11 cellular contexts compared by ENCODE assay signal in the genomic region with DNA sequence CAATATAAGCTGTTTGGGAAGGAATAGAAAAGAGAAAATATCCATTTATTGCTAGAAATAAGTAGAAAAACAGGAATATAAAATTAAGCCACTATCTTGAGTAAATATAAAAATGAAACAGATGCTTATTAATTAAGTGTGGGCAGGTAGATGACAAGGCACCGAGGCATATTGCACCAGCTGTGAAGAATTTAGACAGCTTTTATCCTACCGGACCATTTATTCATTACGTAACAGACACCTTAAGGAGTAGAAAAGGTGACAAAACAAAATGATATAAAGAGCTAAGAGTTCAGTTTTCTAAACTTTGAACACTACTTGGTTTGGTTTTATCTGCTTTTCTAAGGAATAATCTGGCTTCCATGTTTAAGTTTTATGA.
A peak's percentile ranks its signal among the peaks of the same experiment; 100 is the strongest.
DNase-seq lines count a peak whose midpoint lies in the region; ATAC-seq and TF ChIP-seq lines count a peak whose summit lies in the region.
"Had no signal": no experiment of that assay in that cellular context is flagged by ENCODE, and none has a peak within 500 bp of the region (broad histone marks: within the 10 kb centered on the region; RNA-seq: fewer than 3 reads in every experiment).

No MANE protein-coding gene starts in this region.

- no peaks in the 10 kb centered on the region for H4K20me1 ChIP-seq in MM.1S (ENCODE audit: insufficient read depth, low read length)
- H4K20me1 ChIP-seq in fibroblast of lung (ENCODE audit: control insufficient read depth, extremely low read depth, insufficient read depth, low read length): no peaks in the 10 kb centered on the region
- no peaks in the 10 kb centered on the region for H4K20me1 ChIP-seq in smooth muscle cell (ENCODE audit: low read depth)

- H3K9ac ChIP-seq in MM.1S (ENCODE audit: low read length) (no peak overlapping the region), fibroblast of lung (ENCODE audit: insufficient read depth, low read length) (no peak overlapping the region), smooth muscle cell (ENCODE audit: low read depth) (no peak overlapping the region)

- DNase-seq in DMS53 (lab: John Stamatoyannopoulos, UW) (peak; percentile 0), DMS53 treated with DMSO at 0.1 percent for 48 hours (lab: John Stamatoyannopoulos, UW; ENCODE audit: unreplicated experiment) (no peak), MM.1S (no peak), fibroblast of lung (ENCODE audit: low read depth in 2 of 2) (no peak), smooth muscle cell (lab: John Stamatoyannopoulos, UW; ENCODE audit: unreplicated experiment) (no peak), NCI-H2081 treated with DMSO at 0.1 percent for 48 hours (lab: John Stamatoyannopoulos, UW) (no peak), immature natural killer cell (no peak)
- DNase-seq: activated CD4-positive, alpha-beta T cell treated with anti-CD3 and anti-CD28 coated beads for 36 hours; activated effector memory CD4-positive, alpha-beta T cell treated with Interleukin-2 at 50 U/mL for 16 hours; KG1 had no signal

- 65% methylated on average over 3 of the region's 3 CpGs for WGBS in smooth muscle cell (ENCODE audit: low lambda C conversion rate)

- no peak for TF ChIP-seq CTCF in MM.1S (IDR thresholded peaks at IDR 0.05; ENCODE audit: low read length)
- TF ChIP-seq CTCF in fibroblast of lung (conservative IDR thresholded peaks at IDR 0.05 in 1 of 2, IDR thresholded peaks at IDR 0.05 in 1 of 2; ENCODE audit: low read depth in 1 of 2, low read length in 2 of 2): no peak
- TF ChIP-seq CTCF in smooth muscle cell (IDR thresholded peaks at IDR 0.05; ENCODE audit: borderline replicate concordance, insufficient read depth, poor library complexity, severe bottlenecking): no peak

- ATAC-seq in GM21528 (IDR thresholded peaks at IDR 0.05; ENCODE audit: low FRiP score, unreplicated experiment): no peak
- ATAC-seq: activated CD4-positive, alpha-beta T cell treated with anti-CD3 and anti-CD28 coated beads for 36 hours had no signal

- H3K4me2 ChIP-seq in MM.1S (ENCODE audit: low read depth, low read length) (peak overlapping the region; percentile 46), fibroblast of lung (ENCODE audit: extremely low read depth, insufficient read depth, low read length) (peak overlapping the region; percentile 25), smooth muscle cell (peak overlapping the region; percentile 90)

- peaks cover 0 to 25% (median 15%) of the 10 kb centered on the region in 6 donors for H3K9me3 Mint-ChIP-seq in immature natural killer cell

- peaks cover 0 to 2% (median 0%) of the 10 kb centered on the region in 3 donors for H3K27me3 Mint-ChIP-seq in immature natural killer cell (ENCODE audit: low read depth in 3 of 3)
- H3K27me3 Mint-ChIP-seq: activated CD4-positive, alpha-beta T cell treated with anti-CD3 and anti-CD28 coated beads for 36 hours had no signal

- H3F3A ChIP-seq in MM.1S (ENCODE audit: insufficient read depth, low read length) (no peaks in the 10 kb centered on the region), smooth muscle cell (ENCODE audit: low read depth) (no peaks in the 10 kb centered on the region)

- H3K4me3 Mint-ChIP-seq in immature natural killer cell: no peak overlapping the region
- H3K4me3 Mint-ChIP-seq: activated CD4-positive, alpha-beta T cell treated with anti-CD3 and anti-CD28 coated beads for 36 hours had no signal

- no peaks in the 10 kb centered on the region for H3K36me3 Mint-ChIP-seq in immature natural killer cell

- H3K9me3 ChIP-seq in MM.1S (replicated peaks; ENCODE audit: insufficient read depth, low read length): no peaks in the 10 kb centered on the region
- H3K9me3 ChIP-seq in fibroblast of lung (ENCODE audit: control insufficient read depth, insufficient read depth, low read depth, low read length): no peaks in the 10 kb centered on the region
- no peaks in the 10 kb centered on the region for H3K9me3 ChIP-seq in smooth muscle cell (replicated peaks; ENCODE audit: low read depth)

- H3K4me1 Mint-ChIP-seq in immature natural killer cell: no peaks in the 10 kb centered on the region
- H3K4me1 Mint-ChIP-seq: activated CD4-positive, alpha-beta T cell treated with anti-CD3 and anti-CD28 coated beads for 36 hours had no signal

- peak overlapping the region; percentile 38; the same call in 1 of the 2 replicates for H3K4me3 ChIP-seq in MM.1S (ENCODE audit: low read length)
- peak overlapping the region in 1 of 4 experiments; percentile 76 for H3K4me3 ChIP-seq in fibroblast of lung (replicated peaks in 1 of 4; ENCODE audit: control extremely low read depth in 1 of 4, insufficient read depth in 1 of 4, low read depth in 3 of 4, low read length in 4 of 4)
- peak overlapping the region; percentile 52 for H3K4me3 ChIP-seq in smooth muscle cell

- H2AFZ ChIP-seq in MM.1S (ENCODE audit: low read length): 0 out of 2 replicates have a peak overlapping the region, but pooled peaks have one; percentile 27
- H2AFZ ChIP-seq in fibroblast of lung (ENCODE audit: low read length): no peak overlapping the region
- peak overlapping the region; percentile 91 for H2AFZ ChIP-seq in smooth muscle cell (ENCODE audit: low read depth)

- H3K27me3 ChIP-seq in MM.1S (replicated peaks; ENCODE audit: insufficient read depth, low read length) (no peaks in the 10 kb centered on the region), fibroblast of lung (ENCODE audit: control insufficient read depth, insufficient read depth, low read length) (no peaks in the 10 kb centered on the region), smooth muscle cell (ENCODE audit: low read depth) (peaks cover 47% of the 10 kb centered on the region)

- no peaks in the 10 kb centered on the region for H3K4me1 ChIP-seq in MM.1S (ENCODE audit: low read length)
- no peaks in the 10 kb centered on the region for H3K4me1 ChIP-seq in fibroblast of lung (ENCODE audit: control insufficient read depth, extremely low read depth, insufficient read depth, low read length)
- no peaks in the 10 kb centered on the region for H3K4me1 ChIP-seq in smooth muscle cell (ENCODE audit: low read depth)

- H3K36me3 ChIP-seq in MM.1S (replicated peaks; ENCODE audit: insufficient read depth, low read length) (no peaks in the 10 kb centered on the region), fibroblast of lung (ENCODE audit: control insufficient read depth, insufficient read depth, low read length) (no peaks in the 10 kb centered on the region), smooth muscle cell (ENCODE audit: low read depth) (no peaks in the 10 kb centered on the region)

- H3K27ac ChIP-seq in MM.1S (ENCODE audit: low read length) (no peak overlapping the region), fibroblast of lung (ENCODE audit: insufficient read depth, low read length) (no peak overlapping the region), smooth muscle cell (ENCODE audit: low read depth) (no peak overlapping the region)

- no peaks in the 10 kb centered on the region for H3K9me2 ChIP-seq in MM.1S (replicated peaks; ENCODE audit: insufficient read depth, low read length)

- H3K27ac Mint-ChIP-seq in immature natural killer cell: no peak overlapping the region
- H3K27ac Mint-ChIP-seq: activated CD4-positive, alpha-beta T cell treated with anti-CD3 and anti-CD28 coated beads for 36 hours had no signal

- no peaks in the 10 kb centered on the region for H3K79me2 ChIP-seq in MM.1S (ENCODE audit: low read length)
- no peaks in the 10 kb centered on the region for H3K79me2 ChIP-seq in fibroblast of lung (ENCODE audit: control insufficient read depth, insufficient read depth, low read length)
- no peaks in the 10 kb centered on the region for H3K79me2 ChIP-seq in smooth muscle cell (ENCODE audit: low read depth)

Comparison
In these comparisons a context has a peak if more than half of its experiments do, and no peak if none do; other contexts are left out.
1. H3K4me2 ChIP-seq: peak in every context shown above with its lines; median percentile 90 in smooth muscle cell; 46 in MM.1S; 25 in fibroblast of lung.